Comparison of ENCODE assay signal across 8 cellular contexts in genomic region chr2:227766361-227766883, GRCh38. TPM values are rescaled to one million over a fixed set of nuclear protein-coding genes. Genes with fewer than 3 reads are reported as not detected.
DNase-seq lines count a peak whose midpoint lies in the region; ATAC-seq and TF ChIP-seq lines count a peak whose summit lies in the region.

No MANE protein-coding gene starts in this region.

- intact Hi-C loops in lower leg skin (cut with DNase I; ENCODE audit: low total_unique reads) = loop anchor here (10.0 kb wide), 1 partner anchor 362 kb away; no protein-coding TSS in a partner anchor

- no peaks in the 10 kb centered on the region for H3K27me3 Mint-ChIP-seq in chondrocyte (ENCODE audit: low read depth)

- ATAC-seq in GM18517 (IDR thresholded peaks at IDR 0.05; ENCODE audit: unreplicated experiment) = peak; percentile 89
- ATAC-seq in HG02981 (IDR thresholded peaks at IDR 0.05; ENCODE audit: unreplicated experiment) = peak; percentile 98

- H3K9me3 Mint-ChIP-seq in chondrocyte (ENCODE audit: low read depth) = no peaks in the 10 kb centered on the region

- no peaks in the 10 kb centered on the region for H3K36me3 Mint-ChIP-seq in chondrocyte (ENCODE audit: low read depth)

- TF ChIP-seq CTCF in AG09309 (IDR thresholded peaks at IDR 0.05; ENCODE audit: control insufficient read depth, insufficient read depth, low read depth, low read length, missing control alignments) (peak; percentile 87), chondrocyte (IDR thresholded peaks at IDR 0.05) (peak; percentile 99), lower leg skin (IDR thresholded peaks at IDR 0.05) (peak in 1 of 3 donors; percentile 7)

- H3K4me3 Mint-ChIP-seq in chondrocyte (ENCODE audit: unreplicated experiment) = no peak overlapping the region

- H3K4me1 Mint-ChIP-seq in chondrocyte (ENCODE audit: low read depth) = peaks cover 9% of the 10 kb centered on the region

- no peak for TF ChIP-seq POLR2A in lower leg skin (IDR thresholded peaks at IDR 0.05)

- H3K4me3 ChIP-seq in AG09309 (ENCODE audit: control insufficient read depth, low read depth, low read length) (no peak overlapping the region), lower leg skin (ENCODE audit: low read depth, poor library complexity, severe bottlenecking) (no peak overlapping the region)

- DNase-seq in AG09309 (ENCODE audit: low read depth) = peak; percentile 11
- DNase-seq in NCI-H2227 (lab: John Stamatoyannopoulos, UW; ENCODE audit: unreplicated experiment) = peak; percentile 72
- peak; percentile 38 for DNase-seq in activated CD4-positive, alpha-beta T cell treated with anti-CD3 and anti-CD28 coated beads for 1 hour
- no peak for DNase-seq in chondrocyte (ENCODE audit: low spot score)
- DNase-seq in lower leg skin (ENCODE audit: low spot score in 2 of 2) = peak; percentile 59 to 95
- peak; percentile 32 to 42 (median 37) for DNase-seq in stimulated activated CD4-positive, alpha-beta T cell treated with anti-CD3 and anti-CD28 coated beads, TNF-alpha, amount 100 ng/mL, for 4 hours (ENCODE audit: low read depth in 3 of 3)

- peak overlapping the region; percentile 75 for H3K27ac Mint-ChIP-seq in chondrocyte (ENCODE audit: unreplicated experiment)

- 25 to 27% methylated on average over 12 of the region's 12 CpGs for WGBS in lower leg skin, 2 donors

RNA-seq across cellular contexts. Expression of gene SCYGR8, which starts 20.7 kb away (rescaled TPM):
- not detected in 3 replicates for total RNA-seq in chondrocyte
- total RNA-seq in lower leg skin = 10 to 100 TPM in 1 of 4 donors, not detected in 3; 13.4 TPM

RNA-seq across cellular contexts. Expression of gene SCYGR7, which starts 38.3 kb away (rescaled TPM):
- total RNA-seq in chondrocyte (not detected in 3 replicates), lower leg skin (10 to 100 TPM in 1 of 4 donors, not detected in 3; 18.7 TPM)

RNA-seq across cellular contexts. Expression of gene SCYGR6, which starts 41.9 kb away (rescaled TPM):
- not detected in 3 replicates for total RNA-seq in chondrocyte
- 10 to 100 TPM in 1 of 4 donors, not detected in 3; 22.9 TPM for total RNA-seq in lower leg skin

RNA-seq across cellular contexts. Expression of gene CCL20, which starts 47.2 kb away (rescaled TPM):
- 0.45 to 1.9 TPM (median 0.79 TPM) in 3 replicates for total RNA-seq in chondrocyte
- 1 to 10 TPM in 3 of 4 donors, not detected in 1; 1.2 to 7.4 (median 2.5) TPM for total RNA-seq in lower leg skin

RNA-seq across cellular contexts. Expression of gene SLC19A3, which starts 48.6 kb away (rescaled TPM):
- total RNA-seq in chondrocyte (0.52 to 0.56 TPM in 2 of 3 replicates, not detected in the other), lower leg skin (1 to 10 TPM in 3 of 4 donors, under 1 TPM in 1; 0.47 to 5.6 (median 2.9) TPM)
